30 cellular contexts compared by ENCODE assay signal in genomic region chr1:33764149-33764548, GRCh38.
"Had no signal": no experiment of that assay in that cellular context is flagged by ENCODE, and none has a peak within 500 bp of the region (broad histone marks: within the 10 kb centered on the region; RNA-seq: fewer than 3 reads in every experiment).

No MANE protein-coding gene starts in this region.

- H3K4me3 Mint-ChIP-seq: naive thymus-derived CD4-positive, alpha-beta T cell; natural killer cell; nephron; stimulated activated effector memory CD8-positive, alpha-beta T cell treated with anti-CD3 and anti-CD28 coated beads, Interleukin-12 subunit alpha, Interleukin-12 subunit beta, amount 100 ng/mL, for 72 hours; stimulated activated naive CD8-positive, alpha-beta T cell treated with anti-CD3 and anti-CD28 coated beads, Interleukin-15, amount 100 ng/mL, for 72 hours; type B pancreatic cell had no signal

- H3K9me3 ChIP-seq: neutrophil, ovary, psoas muscle, right lobe of liver, sigmoid colon, suprapubic skin, testis, tibial artery, transverse colon, upper lobe of right lung, uterus had no signal

- H3K36me3 ChIP-seq: neutrophil, ovary, right lobe of liver, sigmoid colon, suprapubic skin, tibial artery, transverse colon, upper lobe of right lung, uterus had no signal

- H3K36me3 Mint-ChIP-seq: naive thymus-derived CD4-positive, alpha-beta T cell; natural killer cell; stimulated activated effector memory CD8-positive, alpha-beta T cell treated with anti-CD3 and anti-CD28 coated beads, Interleukin-12 subunit alpha, Interleukin-12 subunit beta, amount 100 ng/mL, for 72 hours; type B pancreatic cell had no signal

- ATAC-seq: naive thymus-derived CD4-positive, alpha-beta T cell; natural killer cell; right lobe of liver; stimulated activated effector memory CD8-positive, alpha-beta T cell treated with anti-CD3 and anti-CD28 coated beads, Interleukin-12 subunit alpha, Interleukin-12 subunit beta, amount 100 ng/mL, for 72 hours; stimulated activated naive CD8-positive, alpha-beta T cell treated with anti-CD3 and anti-CD28 coated beads, Interleukin-15, amount 100 ng/mL, for 72 hours; stimulated activated naive CD8-positive, alpha-beta T cell treated with anti-CD3 and anti-CD28 coated beads, Interleukin-15, Interleukin-2, amounts not matched to agents 100 U/mL and 50 U/mL, for 24 hours; upper lobe of right lung had no signal

- H3K27me3 ChIP-seq: neutrophil, ovary, right lobe of liver, sigmoid colon, suprapubic skin, testis, tibial artery, transverse colon, upper lobe of right lung, uterus had no signal

- H3K4me1 Mint-ChIP-seq: naive thymus-derived CD4-positive, alpha-beta T cell; natural killer cell; stimulated activated effector memory CD8-positive, alpha-beta T cell treated with anti-CD3 and anti-CD28 coated beads, Interleukin-12 subunit alpha, Interleukin-12 subunit beta, amount 100 ng/mL, for 72 hours; stimulated activated naive CD8-positive, alpha-beta T cell treated with anti-CD3 and anti-CD28 coated beads, Interleukin-15, amount 100 ng/mL, for 72 hours had no signal

- H3K4me3 ChIP-seq: ovary, psoas muscle, right lobe of liver, sigmoid colon, suprapubic skin, testis, tibial artery, transverse colon, upper lobe of right lung, uterus had no signal

- DNase-seq: naive thymus-derived CD4-positive, alpha-beta T cell; natural killer cell; nucleus accumbens; ovary; posterior cingulate gyrus; psoas muscle; right cardiac atrium; right lobe of liver; sigmoid colon; small intestine; stimulated activated CD4-positive, alpha-beta T cell treated with anti-CD3 and anti-CD28 coated beads, Interleukin-15, amount 100 ng/mL, for 24 hours; stimulated activated CD4-positive, alpha-beta T cell treated with anti-CD3 and anti-CD28 coated beads, Interleukin-2, amount 100 ng/mL, for 24 hours; stimulated activated CD4-positive, alpha-beta T cell treated with anti-CD3 and anti-CD28 coated beads, Interleukin-2, amount 100 ng/mL, for 48 hours; stimulated activated CD4-positive, alpha-beta T cell treated with anti-CD3 and anti-CD28 coated beads, Interleukin-4, amount 100 ng/mL, for 24 hours; stimulated activated naive CD4-positive, alpha-beta T cell; stimulated activated naive CD8-positive, alpha-beta T cell treated with anti-CD3 and anti-CD28 coated beads, Interleukin-15, amount 100 ng/mL, for 72 hours; stimulated activated naive CD8-positive, alpha-beta T cell treated with anti-CD3 and anti-CD28 coated beads, Interleukin-15, Interleukin-2, amounts not matched to agents 100 U/mL and 50 U/mL, for 24 hours; substantia nigra; testis; transverse colon; upper lobe of right lung; uterus had no signal

- H3K27ac ChIP-seq: neutrophil, ovary, parathyroid adenoma, psoas muscle, right lobe of liver, sigmoid colon, suprapubic skin, testis, transverse colon, upper lobe of right lung, uterus had no signal

- H2AFZ ChIP-seq: parathyroid adenoma had no signal

- H3K4me1 ChIP-seq: parathyroid adenoma, psoas muscle, right lobe of liver, sigmoid colon, transverse colon, uterus had no signal

- H3K9me3 Mint-ChIP-seq: natural killer cell; nephron; stimulated activated effector memory CD8-positive, alpha-beta T cell treated with anti-CD3 and anti-CD28 coated beads, Interleukin-12 subunit alpha, Interleukin-12 subunit beta, amount 100 ng/mL, for 72 hours; stimulated activated naive CD8-positive, alpha-beta T cell treated with anti-CD3 and anti-CD28 coated beads, Interleukin-15, amount 100 ng/mL, for 72 hours; type B pancreatic cell had no signal

- H3K79me2 ChIP-seq: parathyroid adenoma had no signal

- H3K9ac ChIP-seq: parathyroid adenoma had no signal

- H3K27ac Mint-ChIP-seq: naive thymus-derived CD4-positive, alpha-beta T cell; natural killer cell; nephron; progenitor cell of endocrine pancreas; stimulated activated effector memory CD8-positive, alpha-beta T cell treated with anti-CD3 and anti-CD28 coated beads, Interleukin-12 subunit alpha, Interleukin-12 subunit beta, amount 100 ng/mL, for 72 hours; stimulated activated naive CD8-positive, alpha-beta T cell treated with anti-CD3 and anti-CD28 coated beads, Interleukin-15, amount 100 ng/mL, for 72 hours; type B pancreatic cell had no signal
